In genomic region chr6:118371955-118372354, GRCh38 we compare ENCODE assay signal across 20 cellular contexts.
DNase-seq lines count a peak whose midpoint lies in the region; ATAC-seq and TF ChIP-seq lines count a peak whose summit lies in the region.
"Had no signal": no experiment of that assay in that cellular context is flagged by ENCODE, and none has a peak within 500 bp of the region (broad histone marks: within the 10 kb centered on the region; RNA-seq: fewer than 3 reads in every experiment).

No MANE protein-coding gene starts in this region.

- H3K9me3 ChIP-seq in heart left ventricle: peaks cover 0 to 27% (median 2%) of the 10 kb centered on the region in 12 donors

- H3K4me1 ChIP-seq in heart left ventricle: peaks cover 0 to 20% (median 6%) of the 10 kb centered on the region in 12 donors

- WGBS in heart left ventricle, 4 donors: 29 to 40% (median 34%) methylated on average over 1 of the region's 1 CpG

- DNase-seq in DMS53 (lab: John Stamatoyannopoulos, UW): peak; percentile 12
- DNase-seq in DMS53 treated with DMSO at 0.1 percent for 48 hours (lab: John Stamatoyannopoulos, UW; ENCODE audit: unreplicated experiment): no peak
- DNase-seq in LHCN-M2 (ENCODE audit: low read depth): peak; percentile 18
- DNase-seq in heart left ventricle: no peak
- DNase-seq in myocyte (ENCODE audit: low read depth): peak; percentile 25
- DNase-seq in activated CD4-positive, alpha-beta T cell treated with anti-CD3 and anti-CD28 coated beads for 48 hours: no peak
- DNase-seq: ACHN; Calu3; CD8-positive, alpha-beta memory T cell; NCI-H1436; NCI-H2029; NCI-H446; NCI-H526 treated with DMSO at 0.1 percent for 48 hours had no signal

- H3K27ac ChIP-seq in heart left ventricle: peak overlapping the region; percentile 51 to 93 (median 86)
- H3K27ac ChIP-seq: 22Rv1, C4-2B, HL-60 had no signal

- H3K36me3 ChIP-seq in heart left ventricle: no peaks in the 10 kb centered on the region

- intact Hi-C loops in heart left ventricle (cut with DNase I): loop anchor here in 9 of 10 donors (2.0 to 10.0 kb wide), 14 partner anchors 75 to 180 kb away; partner anchors contain the start of gene PLN (in 1 of the 9)

- no peak for TF ChIP-seq CTCF in heart left ventricle (IDR thresholded peaks at IDR 0.05)

- no peak overlapping the region for H3K4me3 ChIP-seq in heart left ventricle
- H3K4me3 ChIP-seq: K562 had no signal

- no peaks in the 10 kb centered on the region for H3K27me3 ChIP-seq in heart left ventricle

- ATAC-seq in heart left ventricle (peak in 3 of 4 donors; percentile 17 to 38 (median 33)), GM21717 (IDR thresholded peaks at IDR 0.05; ENCODE audit: unreplicated experiment) (no peak), HG02884 (IDR thresholded peaks at IDR 0.05; ENCODE audit: unreplicated experiment) (no peak)
- ATAC-seq: HepG2, K562 had no signal

- TF ChIP-seq POLR2A in heart left ventricle (IDR thresholded peaks at IDR 0.05): no peak

Comparison
In these comparisons a context has a peak if more than half of its experiments do, and no peak if none do; other contexts are left out.
1. DNase-seq: peak in DMS53 (single experiment), LHCN-M2 (single experiment) and myocyte (single experiment); none in DMS53 treated with DMSO at 0.1 percent for 48 hours (single experiment), heart left ventricle (0 of 5) and activated CD4-positive, alpha-beta T cell treated with anti-CD3 and anti-CD28 coated beads for 48 hours (single experiment).
2. ATAC-seq: peak in heart left ventricle (3 of 4); none in GM21717 (single experiment) and HG02884 (single experiment).